24 cellular contexts compared by ENCODE assay signal in genomic region chr10:71309919-71310318, GRCh38.
"Had no signal": no experiment of that assay in that cellular context is flagged by ENCODE, and none has a peak within 500 bp of the region (broad histone marks: within the 10 kb centered on the region; RNA-seq: fewer than 3 reads in every experiment).

No MANE protein-coding gene starts in this region.

- ATAC-seq: activated CD4-positive, alpha-beta T cell treated with anti-CD3 and anti-CD28 coated beads for 36 hours; activated naive CD4-positive, alpha-beta T cell treated with anti-CD3 and anti-CD28 coated beads, Interleukin-2, amount 50 U/mL, for 72 hours; activated T-helper 17 cell treated with anti-CD3 and anti-CD28 coated beads, Interleukin-2, amount 50 U/mL, for 72 hours; effector memory CD8-positive, alpha-beta T cell; left ventricle myocardium superior; natural killer cell treated with Interleukin-12 subunit alpha and Interleukin-12 subunit beta and Interleukin-15 and Interleukin-18, amount 100 ng/mL, for 72 hours; WTC11 had no signal

- H3K27ac Mint-ChIP-seq: activated CD4-positive, alpha-beta T cell treated with anti-CD3 and anti-CD28 coated beads for 36 hours; activated naive CD4-positive, alpha-beta T cell treated with anti-CD3 and anti-CD28 coated beads, Interleukin-2, amount 50 U/mL, for 72 hours; activated T-cell treated with anti-CD3 and anti-CD28 coated beads, Interleukin-2, amount 50 U/mL, for 24 hours; effector memory CD8-positive, alpha-beta T cell; natural killer cell treated with Interleukin-12 subunit alpha and Interleukin-12 subunit beta and Interleukin-15 and Interleukin-18, amount 100 ng/mL, for 72 hours; stimulated activated naive CD8-positive, alpha-beta T cell treated with anti-CD3 and anti-CD28 coated beads, Interleukin-15, Interleukin-2, amounts not matched to agents 100 ng/mL and 50 ng/mL, for 24 hours; T-helper 2 cell treated with Interferon-gamma antibody and Interleukin-4, amounts not matched to agents 5 μg/mL and 100 μg/mL, for 36 hours; WTC11 had no signal

- H3K4me1 Mint-ChIP-seq: activated CD4-positive, alpha-beta T cell treated with anti-CD3 and anti-CD28 coated beads for 36 hours; activated T-helper 17 cell treated with anti-CD3 and anti-CD28 coated beads, Interleukin-2, amount 50 U/mL, for 72 hours had no signal

- H3K4me3 ChIP-seq: ascending aorta, esophagus muscularis mucosa, prostate gland, thyroid gland had no signal

- H3K9me3 Mint-ChIP-seq: activated naive CD4-positive, alpha-beta T cell treated with anti-CD3 and anti-CD28 coated beads, Interleukin-2, amount 50 U/mL, for 72 hours; activated T-cell treated with anti-CD3 and anti-CD28 coated beads, Interleukin-2, amount 50 U/mL, for 24 hours; activated T-helper 17 cell treated with anti-CD3 and anti-CD28 coated beads, Interleukin-2, amount 50 U/mL, for 72 hours; effector memory CD8-positive, alpha-beta T cell; natural killer cell treated with Interleukin-12 subunit alpha and Interleukin-12 subunit beta and Interleukin-15 and Interleukin-18, amount 100 ng/mL, for 72 hours; stimulated activated naive CD8-positive, alpha-beta T cell treated with anti-CD3 and anti-CD28 coated beads, Interleukin-15, Interleukin-2, amounts not matched to agents 100 ng/mL and 50 ng/mL, for 24 hours; T-helper 2 cell treated with Interferon-gamma antibody and Interleukin-4, amounts not matched to agents 5 μg/mL and 100 μg/mL, for 36 hours; WTC11 had no signal

- H3K9me3 ChIP-seq: ascending aorta, esophagus muscularis mucosa, prostate gland, thyroid gland had no signal

- H3K36me3 ChIP-seq: ascending aorta, brain microvascular endothelial cell, esophagus muscularis mucosa, prostate gland, thyroid gland had no signal

- DNase-seq: activated CD4-positive, alpha-beta T cell treated with anti-CD3 and anti-CD28 coated beads for 36 hours; activated CD4-positive, alpha-beta T cell treated with anti-CD3 and anti-CD28 coated beads, Interleukin-2, amount 50 U/mL, for 4 hours; activated CD8-positive, alpha-beta memory T cell treated with anti-CD3 and anti-CD28 coated beads for 24 hours; activated CD8-positive, alpha-beta memory T cell treated with anti-CD3 and anti-CD28 coated beads, Interleukin-2, amount 50 U/mL, for 4 hours; activated T-cell treated with anti-CD3 and anti-CD28 coated beads, Interleukin-2, amount 50 U/mL, for 24 hours; brain microvascular endothelial cell; central memory CD4-positive, alpha-beta T cell; effector memory CD8-positive, alpha-beta T cell; glutamatergic neuron; hypothalamus; left ventricle myocardium superior; mammary epithelial cell; stimulated activated CD4-positive, alpha-beta T cell treated with anti-CD3 and anti-CD28 coated beads, Interleukin-4, amount 100 ng/mL, for 1 hour; substantia nigra; thyroid gland had no signal

- H3K4me3 Mint-ChIP-seq: activated CD4-positive, alpha-beta T cell treated with anti-CD3 and anti-CD28 coated beads for 36 hours; activated T-cell treated with anti-CD3 and anti-CD28 coated beads, Interleukin-2, amount 50 U/mL, for 24 hours; activated T-helper 17 cell treated with anti-CD3 and anti-CD28 coated beads, Interleukin-2, amount 50 U/mL, for 72 hours; effector memory CD8-positive, alpha-beta T cell; natural killer cell treated with Interleukin-12 subunit alpha and Interleukin-12 subunit beta and Interleukin-15 and Interleukin-18, amount 100 ng/mL, for 72 hours; stimulated activated naive CD8-positive, alpha-beta T cell treated with anti-CD3 and anti-CD28 coated beads, Interleukin-15, Interleukin-2, amounts not matched to agents 100 ng/mL and 50 ng/mL, for 24 hours; T-helper 2 cell treated with Interferon-gamma antibody and Interleukin-4, amounts not matched to agents 5 μg/mL and 100 μg/mL, for 36 hours; WTC11 had no signal

- H3K27ac ChIP-seq: ascending aorta, brain microvascular endothelial cell, esophagus muscularis mucosa, prostate gland, thyroid gland had no signal

- H3K4me1 ChIP-seq: prostate gland had no signal

- H3K36me3 Mint-ChIP-seq: activated naive CD4-positive, alpha-beta T cell treated with anti-CD3 and anti-CD28 coated beads, Interleukin-2, amount 50 U/mL, for 72 hours; natural killer cell treated with Interleukin-12 subunit alpha and Interleukin-12 subunit beta and Interleukin-15 and Interleukin-18, amount 100 ng/mL, for 72 hours; WTC11 had no signal

- H3K27me3 ChIP-seq: ascending aorta, esophagus muscularis mucosa, thyroid gland had no signal
